Comparison of ENCODE assay signal across 12 cellular contexts in genomic region chr17:7577327-7578199, GRCh38. TPM values are rescaled to one million over a fixed set of nuclear protein-coding genes. Genes with fewer than 3 reads are reported as not detected.
DNase-seq lines count a peak whose midpoint lies in the region; ATAC-seq and TF ChIP-seq lines count a peak whose summit lies in the region.
"Had no signal": no experiment of that assay in that cellular context is flagged by ENCODE, and none has a peak within 500 bp of the region (broad histone marks: within the 10 kb centered on the region; RNA-seq: fewer than 3 reads in every experiment).

No MANE protein-coding gene starts in this region.

- H3K4me1 ChIP-seq in smooth muscle cell (ENCODE audit: low read depth) = peaks cover 20% of the 10 kb centered on the region

- H3K9me3 ChIP-seq in T-helper 17 cell (ENCODE audit: control insufficient read depth, low read length, poor library complexity, severe bottlenecking) (no peaks in the 10 kb centered on the region), smooth muscle cell (replicated peaks; ENCODE audit: low read depth) (no peaks in the 10 kb centered on the region)

- H3K79me2 ChIP-seq in smooth muscle cell (ENCODE audit: low read depth) = peaks cover 57% of the 10 kb centered on the region

- H2AFZ ChIP-seq in smooth muscle cell (ENCODE audit: low read depth) = no peak overlapping the region
- H2AFZ ChIP-seq: parathyroid adenoma had no signal

- TF ChIP-seq CTCF in smooth muscle cell (IDR thresholded peaks at IDR 0.05; ENCODE audit: borderline replicate concordance, insufficient read depth, poor library complexity, severe bottlenecking) = no peak

- H3K27ac ChIP-seq in epithelial cell of prostate (peak overlapping the region; percentile 99), smooth muscle cell (ENCODE audit: low read depth) (peak overlapping the region; percentile 88)
- H3K27ac ChIP-seq: parathyroid adenoma had no signal

- H3K4me3 Mint-ChIP-seq in T-helper 17 cell = peak overlapping the region; percentile 50

- peaks cover 52% of the 10 kb centered on the region for H3K4me1 Mint-ChIP-seq in T-helper 17 cell

- ATAC-seq in T-helper 17 cell = no peak

- H3K27me3 Mint-ChIP-seq in T-helper 17 cell = no peaks in the 10 kb centered on the region

- no peak overlapping the region for H3K9ac ChIP-seq in smooth muscle cell (ENCODE audit: low read depth)
- H3K9ac ChIP-seq: parathyroid adenoma had no signal

- peak overlapping the region; percentile 98 for H3K27ac Mint-ChIP-seq in T-helper 17 cell

- no peak overlapping the region for H3K4me2 ChIP-seq in smooth muscle cell

- DNase-seq in DMS 273 (lab: John Stamatoyannopoulos, UW; ENCODE audit: unreplicated experiment) = peak; percentile 28
- DNase-seq in DMS 273 treated with DMSO at 0.1 percent for 48 hours (lab: John Stamatoyannopoulos, UW) = no peak
- no peak for DNase-seq in T-helper 17 cell
- no peak for DNase-seq in epithelial cell of prostate (ENCODE audit: low read depth, low spot score)
- no peak for DNase-seq in smooth muscle cell (lab: John Stamatoyannopoulos, UW; ENCODE audit: unreplicated experiment)
- no peak for DNase-seq in RPMI8226
- DNase-seq in NCI-H774 (lab: John Stamatoyannopoulos, UW) = no peak
- no peak for DNase-seq in activated CD4-positive, CD25-positive, alpha-beta regulatory T cell treated with anti-CD3 and anti-CD28 coated beads, Interleukin-2, amount 50 U/mL, for 72 hours
- DNase-seq: 8988T, activated gamma-delta T cell treated with Interleukin-2 at 50 U/mL for 16 hours, NCI-H510A treated with DMSO at 0.1 percent for 48 hours had no signal

- H3K36me3 Mint-ChIP-seq in T-helper 17 cell (ENCODE audit: low read depth) = peaks cover 7% of the 10 kb centered on the region

- no peak overlapping the region for H3K4me3 ChIP-seq in smooth muscle cell

- peaks cover 65% of the 10 kb centered on the region for H4K20me1 ChIP-seq in smooth muscle cell (ENCODE audit: low read depth)

- no peaks in the 10 kb centered on the region for H3K27me3 ChIP-seq in smooth muscle cell (ENCODE audit: low read depth)

- peaks cover 9% of the 10 kb centered on the region for H3K36me3 ChIP-seq in smooth muscle cell (ENCODE audit: low read depth)

- H3F3A ChIP-seq in smooth muscle cell (ENCODE audit: low read depth) = peaks cover 65% of the 10 kb centered on the region

- WGBS in smooth muscle cell (ENCODE audit: low lambda C conversion rate) = 94% methylated on average over 17 of the region's 17 CpGs

RNA-seq across cellular contexts. Expression of gene CD68, which starts 1.9 kb away (rescaled TPM):
- total RNA-seq in T-helper 17 cell = 1 to 10 TPM; 3.9 to 8.1 TPM
- 20.7 and 22.7 TPM in 2 replicates for total RNA-seq in smooth muscle cell
- 27.5 and 30.2 TPM in 2 replicates for polyA plus RNA-seq in smooth muscle cell

RNA-seq across cellular contexts. Expression of gene MPDU1, which starts 6.1 kb away (rescaled TPM):
- total RNA-seq in T-helper 17 cell (10 to 100 TPM; 28.9 to 32.7 TPM), smooth muscle cell (155 and 228 TPM in 2 replicates)
- polyA plus RNA-seq in smooth muscle cell = 70.7 and 75.1 TPM in 2 replicates

RNA-seq across cellular contexts. Expression of gene SOX15, which starts 12.3 kb away (rescaled TPM):
- not detected for total RNA-seq in T-helper 17 cell
- total RNA-seq in smooth muscle cell = 13.4 and 16.1 TPM in 2 replicates
- 7.3 and 39.0 TPM in 2 replicates for polyA plus RNA-seq in smooth muscle cell

RNA-seq across cellular contexts. Expression of gene SENP3, which starts 15.8 kb away (rescaled TPM):
- total RNA-seq in T-helper 17 cell = 10 to 100 TPM; 33.4 to 37.0 TPM
- total RNA-seq in smooth muscle cell = 72.1 and 90.3 TPM in 2 replicates
- 33.7 and 35.7 TPM in 2 replicates for polyA plus RNA-seq in smooth muscle cell

RNA-seq across cellular contexts. Expression of gene TNFSF13, which starts 19.0 kb away (rescaled TPM):
- 1 to 10 TPM; 2.9 to 3.1 TPM for total RNA-seq in T-helper 17 cell
- 0.18 and 4.1 TPM in 2 replicates for total RNA-seq in smooth muscle cell
- 0.38 and 1.6 TPM in 2 replicates for polyA plus RNA-seq in smooth muscle cell

Comparison
In these comparisons a context has a peak if more than half of its experiments do, and no peak if none do; other contexts are left out.
1. RNA of gene SOX15, which starts 12.3 kb away (total RNA-seq): 13.4 to 16.1 TPM in smooth muscle cell; not detected in T-helper 17 cell; every median in the first group is over 10 times any median in the second.